8 cellular contexts compared by ENCODE assay signal in the genomic region with DNA sequence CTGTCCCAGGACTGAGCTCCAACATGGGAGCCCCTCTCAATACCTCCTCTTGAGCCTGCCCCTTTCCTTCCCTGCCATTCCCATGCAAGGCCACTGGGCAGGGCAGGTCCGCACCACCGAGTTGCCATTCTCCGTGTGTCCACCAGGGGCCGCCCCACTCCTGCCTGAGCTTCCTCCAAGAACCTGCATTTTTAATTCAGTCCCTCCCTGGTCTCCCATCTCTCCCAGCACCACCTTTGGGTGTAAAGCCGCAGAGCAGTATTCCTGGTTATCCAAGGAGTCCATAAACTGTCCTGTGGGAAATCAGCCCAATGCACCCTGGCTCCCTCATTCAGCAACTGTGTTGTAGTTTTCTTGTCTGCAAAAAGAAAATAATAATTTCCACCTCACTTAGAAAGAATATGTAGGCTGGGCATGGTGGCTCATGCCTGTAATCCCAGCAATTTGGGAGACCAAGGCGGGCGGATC. TPM values are rescaled to one million over a fixed set of nuclear protein-coding genes. Genes with fewer than 3 reads are reported as not detected.
DNase-seq lines count a peak whose midpoint lies in the region; ATAC-seq, FAIRE-seq and TF ChIP-seq lines count a peak whose summit lies in the region.

No MANE protein-coding gene starts in this region.

- no peaks in the 10 kb centered on the region for H3K9me3 ChIP-seq in A549
- no peaks in the 10 kb centered on the region for H3K9me3 ChIP-seq in trophoblast cell (ENCODE audit: insufficient read depth, low read depth, low read length)
- H3K9me3 ChIP-seq in upper lobe of left lung: no peaks in the 10 kb centered on the region

- H2BK120ac ChIP-seq in trophoblast cell (ENCODE audit: insufficient read depth, low read length, poor library complexity): no peak overlapping the region

- TF ChIP-seq POLR2A in A549 (IDR thresholded peaks at IDR 0.05; ENCODE audit: low read length) (no peak), upper lobe of left lung (IDR thresholded peaks at IDR 0.05) (no peak)

- H3K4ac ChIP-seq in trophoblast cell (ENCODE audit: low read depth, low read length): no peak overlapping the region

- H3K36me3 ChIP-seq in trophoblast cell (ENCODE audit: control insufficient read depth in 1 of 2, insufficient read depth in 2 of 2, low read length in 2 of 2) (no peaks in the 10 kb centered on the region), upper lobe of left lung (no peaks in the 10 kb centered on the region)

- H4K12ac ChIP-seq in trophoblast cell (ENCODE audit: low read depth, low read length): no peak overlapping the region

- H3K27me3 ChIP-seq in trophoblast cell (ENCODE audit: insufficient read depth, low read length) (no peaks in the 10 kb centered on the region), upper lobe of left lung (no peaks in the 10 kb centered on the region)

- H3K4me1 ChIP-seq in A549 (0 out of 3 replicates have a peak, but pooled peaks cover 3% of the 10 kb centered on the region), trophoblast cell (ENCODE audit: control insufficient read depth in 1 of 2, insufficient read depth in 2 of 2, low read length in 2 of 2) (no peaks in the 10 kb centered on the region), upper lobe of left lung (peaks cover 0 to 6% (median 3%) of the 10 kb centered on the region in 4 donors)

- no peak overlapping the region for H3K14ac ChIP-seq in trophoblast cell (ENCODE audit: low read length)

- H3K23ac ChIP-seq in trophoblast cell (ENCODE audit: low read length): no peak overlapping the region

- no peaks in the 10 kb centered on the region for H3K79me1 ChIP-seq in trophoblast cell (ENCODE audit: low read length)

- H3K27ac Mint-ChIP-seq in activated naive CD4-positive, alpha-beta T cell treated with anti-CD3 and anti-CD28 coated beads, Interleukin-2, amount 10 ng/mL, durations not matched to agents 7 days and 5 days: no peak overlapping the region

- H3K9me3 Mint-ChIP-seq in activated naive CD4-positive, alpha-beta T cell treated with anti-CD3 and anti-CD28 coated beads, Interleukin-2, amount 10 ng/mL, durations not matched to agents 7 days and 5 days: no peaks in the 10 kb centered on the region

- TF ChIP-seq RAD21 in A549 (conservative IDR thresholded peaks at IDR 0.05 in 1 of 2, IDR thresholded peaks at IDR 0.05 in 1 of 2): peak; percentile 97 to 98

- no peak overlapping the region for H3K18ac ChIP-seq in trophoblast cell (ENCODE audit: low read length)

- no peak overlapping the region for H3K4me3 Mint-ChIP-seq in activated naive CD4-positive, alpha-beta T cell treated with anti-CD3 and anti-CD28 coated beads, Interleukin-2, amount 10 ng/mL, durations not matched to agents 7 days and 5 days

- POLR2A ChIA-PET in A549 (lab: Yijun Ruan, JAX): interaction anchor here (0.9 to 1.7 kb wide), 3 partner anchors 64 to 368 kb away, joined by 3 to 10 read pairs (median 4); partner anchors contain the start of genes LUC7L3 and TOB1

- peak; percentile 98 for TF ChIP-seq CTCF in A549 (IDR thresholded peaks at IDR 0.05)
- peak; percentile 95 to 100 (median 98) for TF ChIP-seq CTCF in upper lobe of left lung (IDR thresholded peaks at IDR 0.05)

- CTCF ChIA-PET in A549 (lab: Yijun Ruan, JAX): interaction anchor here (0.5 to 10.7 kb wide), 73 partner anchors 9 to 381 kb away, joined by 3 to 324 read pairs (median 5); partner anchors contain the start of genes ANKRD40, ANKRD40CL, NME1 and TOB1
- CTCF ChIA-PET in activated naive CD4-positive, alpha-beta T cell treated with anti-CD3 and anti-CD28 coated beads, Interleukin-2, amount 10 ng/mL, durations not matched to agents 7 days and 5 days (lab: Charles Lee): interaction anchor here (0.9 to 6.8 kb wide), 21 partner anchors 11 to 370 kb away, joined by 3 to 54 read pairs (median 5); partner anchors contain the start of genes ANKRD40CL and NME1

- 23% methylated on average over 7 of the region's 7 CpGs for WGBS in A549 (ENCODE audit: missing lambda C conversion rate)
- WGBS in trophoblast cell (ENCODE audit: extremely low coverage, insufficient coverage, insufficient read length): no CpG with 5 or more reads among the region's 7 CpGs
- WGBS in upper lobe of left lung, 2 donors: 23 to 29% methylated on average over 7 of the region's 7 CpGs

- peak; percentile 96 to 99 for DNase-seq in A549 (ENCODE audit: low read depth in 1 of 2, low spot score in 1 of 2)
- peak; percentile 53 for DNase-seq in NCI-H1417 treated with DMSO at 0.1 percent for 48 hours (lab: John Stamatoyannopoulos, UW)
- peak; percentile 84 for DNase-seq in SKM-1 treated with dmso at 0.1 percent for 144 hours (lab: John Stamatoyannopoulos, UW; ENCODE audit: unreplicated experiment)
- peak; percentile 84 for DNase-seq in activated naive CD4-positive, alpha-beta T cell treated with anti-CD3 and anti-CD28 coated beads, Interleukin-2, amount 10 ng/mL, durations not matched to agents 7 days and 5 days
- DNase-seq in glomerular visceral epithelial cell (ENCODE audit: extremely low spot score): peak; percentile 90
- peak; percentile 79 to 89 for DNase-seq in trophoblast cell
- peak; percentile 89 to 92 for DNase-seq in upper lobe of left lung

- H3K36me3 Mint-ChIP-seq in activated naive CD4-positive, alpha-beta T cell treated with anti-CD3 and anti-CD28 coated beads, Interleukin-2, amount 10 ng/mL, durations not matched to agents 7 days and 5 days: no peaks in the 10 kb centered on the region

- H3K79me2 ChIP-seq in trophoblast cell (ENCODE audit: control insufficient read depth, insufficient read depth, low read length, poor library complexity): no peaks in the 10 kb centered on the region

- no peak for TF ChIP-seq EP300 in A549 (IDR thresholded peaks at IDR 0.05)
- TF ChIP-seq EP300 in upper lobe of left lung (IDR thresholded peaks at IDR 0.05): no peak

- no peak overlapping the region for H2BK12ac ChIP-seq in trophoblast cell (ENCODE audit: low read length)

- ATAC-seq in A549: peak; percentile 97 to 99
- peak; percentile 69 for ATAC-seq in GM19452 (IDR thresholded peaks at IDR 0.05; ENCODE audit: unreplicated experiment)
- peak; percentile 93 for ATAC-seq in upper lobe of left lung (ENCODE audit: low FRiP score in 2 of 2)

- H3K27me3 Mint-ChIP-seq in activated naive CD4-positive, alpha-beta T cell treated with anti-CD3 and anti-CD28 coated beads, Interleukin-2, amount 10 ng/mL, durations not matched to agents 7 days and 5 days: peaks cover 77% of the 10 kb centered on the region

- H3K27ac ChIP-seq in A549 (no peak overlapping the region), trophoblast cell (ENCODE audit: low read depth, low read length) (no peak overlapping the region), upper lobe of left lung (no peak overlapping the region)

- no peak overlapping the region for H4K8ac ChIP-seq in trophoblast cell (ENCODE audit: low read depth, low read length)

- H4K91ac ChIP-seq in trophoblast cell (ENCODE audit: low read depth, low read length): no peak overlapping the region

- H2AK5ac ChIP-seq in trophoblast cell (ENCODE audit: low read length): no peak overlapping the region

- H3K4me3 ChIP-seq in A549 (no peak overlapping the region), trophoblast cell (ENCODE audit: low read depth, low read length) (no peak overlapping the region), upper lobe of left lung (no peak overlapping the region)

- no peak overlapping the region for H3K4me2 ChIP-seq in A549
- no peak overlapping the region for H3K4me2 ChIP-seq in trophoblast cell (ENCODE audit: low read length)

- H2BK5ac ChIP-seq in trophoblast cell (ENCODE audit: low read depth, low read length, poor library complexity): no peak overlapping the region

- no peak overlapping the region for H2AFZ ChIP-seq in trophoblast cell (ENCODE audit: insufficient read depth, low read length, poor library complexity)

- H3K4me1 Mint-ChIP-seq in activated naive CD4-positive, alpha-beta T cell treated with anti-CD3 and anti-CD28 coated beads, Interleukin-2, amount 10 ng/mL, durations not matched to agents 7 days and 5 days: peaks cover 33% of the 10 kb centered on the region

- no peak for FAIRE-seq in A549 (lab: Jason Lieb, UNC)

- no peak overlapping the region for H3K9ac ChIP-seq in trophoblast cell (ENCODE audit: low read length)

TF ChIP-seq in A549, 52 proteins besides CTCF, POLR2A, EP300 and RAD21:
- TF ChIP-seq HOXB5 (CRISPR knock-in tag; IDR thresholded peaks at IDR 0.05): no peak
- TF ChIP-seq SMC3 (IDR thresholded peaks at IDR 0.05): peak; percentile 96
- TF ChIP-seq PHF8 (IDR thresholded peaks at IDR 0.05; ENCODE audit: borderline replicate concordance, low read depth): no peak
- no peak for TF ChIP-seq BCL3 (IDR thresholded peaks at IDR 0.05)
- TF ChIP-seq RFX5 (IDR thresholded peaks at IDR 0.05): 0 out of 2 replicates have a peak, but pooled peaks have one; percentile 38
- no peak for TF ChIP-seq MYC (IDR thresholded peaks at IDR 0.05; ENCODE audit: borderline replicate concordance, low read length)
- no peak for TF ChIP-seq ZFP36 (IDR thresholded peaks at IDR 0.05; ENCODE audit: borderline replicate concordance, partially characterized antibody)

RNA-seq across cellular contexts. Expression of gene ANKRD40CL, which starts 15.9 kb away (rescaled TPM):
- polyA plus RNA-seq in A549 (2011; rRNA removed) (0.18 and 0.22 TPM in 2 replicates), A549 (2017; fragmentation: RNase III; extraction: RNeasy Plus Mini Kit Qiagen cat#74134 plus additional on column Dnase treatment) (0.13 TPM in 1 of 3 replicates, not detected in the others)
- polyA plus RNA-seq in A549 (2012; cell fraction: cytosol; rRNA removed): not detected in 2 replicates
- not detected in 2 replicates for polyA plus RNA-seq in A549 (2012; cell fraction: nucleus; rRNA removed)
- 0.25 and 0.39 TPM in 2 replicates for polyA minus RNA-seq in A549 (2011; rRNA and poly(A)+ RNA removed)
- not detected in 2 replicates for polyA plus RNA-seq in trophoblast cell (2013)
- total RNA-seq in upper lobe of left lung: not detected

RNA-seq across cellular contexts. Expression of gene WFIKKN2, which starts 52.2 kb away (rescaled TPM):
- polyA plus RNA-seq in A549 (2011; rRNA removed) (not detected in 2 replicates), A549 (2017; fragmentation: RNase III; extraction: RNeasy Plus Mini Kit Qiagen cat#74134 plus additional on column Dnase treatment) (not detected in 3 replicates)
- polyA plus RNA-seq in A549 (2012; cell fraction: cytosol; rRNA removed): 0.01 TPM in 1 of 2 replicates, not detected in the other
- 0.07 TPM in 1 of 2 replicates, not detected in the other for polyA plus RNA-seq in A549 (2012; cell fraction: nucleus; rRNA removed)
- polyA minus RNA-seq in A549 (2011; rRNA and poly(A)+ RNA removed): not detected in 2 replicates
- polyA plus RNA-seq in trophoblast cell (2013): not detected in 2 replicates
- total RNA-seq in upper lobe of left lung: under 1 TPM in 1 of 6 donors, not detected in 5; 0.23 TPM
